In genomic region chr1:117014209-117014608, GRCh38 we compare ENCODE assay signal across 16 cellular contexts. TPM values are rescaled to one million over a fixed set of nuclear protein-coding genes. Genes with fewer than 3 reads are reported as not detected.
DNase-seq lines count a peak whose midpoint lies in the region; ATAC-seq lines count a peak whose summit lies in the region.
"Had no signal": no experiment of that assay in that cellular context is flagged by ENCODE, and none has a peak within 500 bp of the region (broad histone marks: within the 10 kb centered on the region; RNA-seq: fewer than 3 reads in every experiment).

No MANE protein-coding gene starts in this region.

- H3K27ac Mint-ChIP-seq in activated naive CD8-positive, alpha-beta T cell treated with anti-CD3 and anti-CD28 coated beads, Interleukin-2, amount 50 U/mL, for 24 hours: peak overlapping the region; percentile 75
- H3K27ac Mint-ChIP-seq in activated T-helper 1 cell treated with anti-CD3 and anti-CD28 coated beads, Interleukin-12 subunit alpha, Interleukin-12 subunit beta, Interleukin-2, Interleukin-4 antibody, amounts not matched to agents 30 ng/mL and 10 ng/mL and 1 ng/mL, durations not matched to agents 14 hours and 24 hours and 36 hours: no peak overlapping the region
- H3K27ac Mint-ChIP-seq: HFFc6 had no signal

- H3K36me3 Mint-ChIP-seq in activated naive CD8-positive, alpha-beta T cell treated with anti-CD3 and anti-CD28 coated beads, Interleukin-2, amount 50 U/mL, for 24 hours (ENCODE audit: low read depth): peaks cover 3% of the 10 kb centered on the region
- H3K36me3 Mint-ChIP-seq in activated T-helper 1 cell treated with anti-CD3 and anti-CD28 coated beads, Interleukin-12 subunit alpha, Interleukin-12 subunit beta, Interleukin-2, Interleukin-4 antibody, amounts not matched to agents 30 ng/mL and 10 ng/mL and 1 ng/mL, durations not matched to agents 14 hours and 24 hours and 36 hours (ENCODE audit: low read depth): no peaks in the 10 kb centered on the region

- no peaks in the 10 kb centered on the region for H3K9me3 Mint-ChIP-seq in activated naive CD8-positive, alpha-beta T cell treated with anti-CD3 and anti-CD28 coated beads, Interleukin-2, amount 50 U/mL, for 24 hours
- H3K9me3 Mint-ChIP-seq in activated T-helper 1 cell treated with anti-CD3 and anti-CD28 coated beads, Interleukin-12 subunit alpha, Interleukin-12 subunit beta, Interleukin-2, Interleukin-4 antibody, amounts not matched to agents 30 ng/mL and 10 ng/mL and 1 ng/mL, durations not matched to agents 14 hours and 24 hours and 36 hours: no peaks in the 10 kb centered on the region
- H3K9me3 Mint-ChIP-seq: HFFc6 had no signal

- intact Hi-C loops in activated T-helper 1 cell treated with anti-CD3 and anti-CD28 coated beads, Interleukin-12 subunit alpha, Interleukin-12 subunit beta, Interleukin-2, Interleukin-4 antibody, amounts not matched to agents 30 ng/mL and 10 ng/mL and 1 ng/mL, durations not matched to agents 14 hours and 24 hours and 36 hours (cut with micrococcal nuclease): loop anchor here (2.0 kb wide), 1 partner anchor 13 kb away; the partner anchor contains the start of gene CD101

- ATAC-seq in activated naive CD8-positive, alpha-beta T cell treated with anti-CD3 and anti-CD28 coated beads, Interleukin-2, amount 50 U/mL, for 24 hours: peak; percentile 68
- ATAC-seq: foreskin keratinocyte, sciatic nerve had no signal

- peak; percentile 35 for DNase-seq in activated naive CD4-positive, alpha-beta T cell treated with Interleukin-2 at 50 U/mL for 16 hours
- DNase-seq in activated naive CD4-positive, alpha-beta T cell (lab: John Stamatoyannopoulos, UW): no peak
- peak; percentile 12 for DNase-seq in NCI-H226
- DNase-seq in activated naive CD8-positive, alpha-beta T cell treated with anti-CD3 and anti-CD28 coated beads, Interleukin-2, amount 50 U/mL, for 24 hours: no peak
- DNase-seq in renal cortical epithelial cell (ENCODE audit: low read depth): peak; percentile 40
- DNase-seq in SK-N-DZ (ENCODE audit: low spot score): no peak
- no peak for DNase-seq in mucosa of gallbladder (ENCODE audit: low spot score)
- no peak for DNase-seq in activated T-helper 1 cell treated with anti-CD3 and anti-CD28 coated beads, Interleukin-12 subunit alpha, Interleukin-12 subunit beta, Interleukin-2, Interleukin-4 antibody, amounts not matched to agents 30 ng/mL and 10 ng/mL and 1 ng/mL, durations not matched to agents 14 hours and 24 hours and 36 hours (ENCODE audit: low spot score)
- DNase-seq: amygdala; foreskin keratinocyte; HFFc6; NCI-H1436; NCI-H2171; NCI-H82; stimulated activated CD8-positive, alpha-beta memory T cell treated with anti-CD3 and anti-CD28 coated beads, Interleukin-4, amount 100 ng/mL, for 48 hours had no signal

- peak overlapping the region; percentile 58 for H3K4me3 Mint-ChIP-seq in activated naive CD8-positive, alpha-beta T cell treated with anti-CD3 and anti-CD28 coated beads, Interleukin-2, amount 50 U/mL, for 24 hours
- no peak overlapping the region for H3K4me3 Mint-ChIP-seq in activated T-helper 1 cell treated with anti-CD3 and anti-CD28 coated beads, Interleukin-12 subunit alpha, Interleukin-12 subunit beta, Interleukin-2, Interleukin-4 antibody, amounts not matched to agents 30 ng/mL and 10 ng/mL and 1 ng/mL, durations not matched to agents 14 hours and 24 hours and 36 hours
- H3K4me3 Mint-ChIP-seq: HFFc6 had no signal

- peaks cover 62% of the 10 kb centered on the region for H3K4me1 Mint-ChIP-seq in activated naive CD8-positive, alpha-beta T cell treated with anti-CD3 and anti-CD28 coated beads, Interleukin-2, amount 50 U/mL, for 24 hours
- peaks cover 53% of the 10 kb centered on the region for H3K4me1 Mint-ChIP-seq in activated T-helper 1 cell treated with anti-CD3 and anti-CD28 coated beads, Interleukin-12 subunit alpha, Interleukin-12 subunit beta, Interleukin-2, Interleukin-4 antibody, amounts not matched to agents 30 ng/mL and 10 ng/mL and 1 ng/mL, durations not matched to agents 14 hours and 24 hours and 36 hours (ENCODE audit: low read depth)

- H3K27me3 Mint-ChIP-seq in activated naive CD8-positive, alpha-beta T cell treated with anti-CD3 and anti-CD28 coated beads, Interleukin-2, amount 50 U/mL, for 24 hours: no peaks in the 10 kb centered on the region
- no peaks in the 10 kb centered on the region for H3K27me3 Mint-ChIP-seq in activated T-helper 1 cell treated with anti-CD3 and anti-CD28 coated beads, Interleukin-12 subunit alpha, Interleukin-12 subunit beta, Interleukin-2, Interleukin-4 antibody, amounts not matched to agents 30 ng/mL and 10 ng/mL and 1 ng/mL, durations not matched to agents 14 hours and 24 hours and 36 hours (ENCODE audit: insufficient read depth)

RNA-seq across cellular contexts. Expression of gene CD101, which starts 12.6 kb away (rescaled TPM):
- 0.35 and 0.45 TPM in 2 replicates for total RNA-seq in renal cortical epithelial cell
- 0.29 and 0.42 TPM in 2 replicates for polyA plus RNA-seq in SK-N-DZ (2014; cell fraction: cytosol; rRNA removed)
- 0.91 and 1.5 TPM in 2 replicates for polyA plus RNA-seq in SK-N-DZ (2014; cell fraction: nucleus; rRNA removed)
- 2.8 TPM for total RNA-seq in mucosa of gallbladder
- total RNA-seq in activated T-helper 1 cell treated with anti-CD3 and anti-CD28 coated beads, Interleukin-12 subunit alpha, Interleukin-12 subunit beta, Interleukin-2, Interleukin-4 antibody, amounts not matched to agents 30 ng/mL and 10 ng/mL and 1 ng/mL, durations not matched to agents 14 hours and 24 hours and 36 hours: 0.80 and 1.0 TPM in 2 replicates
- total RNA-seq: HFFc6 had no signal

RNA-seq across cellular contexts. Expression of gene TTF2, which starts 45.9 kb away (rescaled TPM):
- total RNA-seq in renal cortical epithelial cell: 17.9 and 30.7 TPM in 2 replicates
- polyA plus RNA-seq in SK-N-DZ (2014; cell fraction: cytosol; rRNA removed): 24.8 and 28.6 TPM in 2 replicates
- polyA plus RNA-seq in SK-N-DZ (2014; cell fraction: nucleus; rRNA removed): 29.3 and 55.0 TPM in 2 replicates
- 16.6 TPM for total RNA-seq in mucosa of gallbladder
- 103 and 114 TPM in 2 replicates for total RNA-seq in activated T-helper 1 cell treated with anti-CD3 and anti-CD28 coated beads, Interleukin-12 subunit alpha, Interleukin-12 subunit beta, Interleukin-2, Interleukin-4 antibody, amounts not matched to agents 30 ng/mL and 10 ng/mL and 1 ng/mL, durations not matched to agents 14 hours and 24 hours and 36 hours

Comparison
In these comparisons a context has a peak if more than half of its experiments do, and no peak if none do; other contexts are left out.
1. DNase-seq: peak in activated naive CD4-positive, alpha-beta T cell treated with Interleukin-2 at 50 U/mL for 16 hours (single experiment), NCI-H226 (single experiment) and renal cortical epithelial cell (single experiment); none in activated naive CD4-positive, alpha-beta T cell (0 of 4), activated naive CD8-positive, alpha-beta T cell treated with anti-CD3 and anti-CD28 coated beads, Interleukin-2, amount 50 U/mL, for 24 hours (single experiment), SK-N-DZ (single experiment), mucosa of gallbladder (single experiment) and activated T-helper 1 cell treated with anti-CD3 and anti-CD28 coated beads, Interleukin-12 subunit alpha, Interleukin-12 subunit beta, Interleukin-2, Interleukin-4 antibody, amounts not matched to agents 30 ng/mL and 10 ng/mL and 1 ng/mL, durations not matched to agents 14 hours and 24 hours and 36 hours (single experiment).